26 cellular contexts compared by ENCODE assay signal in the genomic region with DNA sequence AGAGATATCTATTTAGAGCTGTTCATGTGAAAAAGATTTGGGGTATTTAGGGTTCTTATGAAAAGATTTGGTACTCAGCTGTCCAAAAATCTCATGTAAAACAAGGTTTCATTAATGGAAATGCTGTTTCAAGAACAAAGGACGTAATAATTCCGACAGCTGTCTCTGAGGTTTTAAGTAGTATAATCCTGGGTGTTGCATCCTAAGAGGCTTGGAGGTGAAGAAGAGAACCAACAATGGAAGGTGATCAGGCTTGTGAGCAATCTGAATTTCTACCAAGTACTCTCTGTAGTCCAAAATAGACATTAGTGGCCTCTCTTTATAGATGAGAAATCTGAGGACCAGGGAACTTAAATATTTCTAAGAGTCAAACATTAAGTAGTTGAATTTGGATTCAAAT.
"Had no signal": no experiment of that assay in that cellular context is flagged by ENCODE, and none has a peak within 500 bp of the region (broad histone marks: within the 10 kb centered on the region; RNA-seq: fewer than 3 reads in every experiment).

No MANE protein-coding gene starts in this region.

- ATAC-seq: activated CD4-positive, alpha-beta T cell treated with anti-CD3 and anti-CD28 coated beads for 36 hours; activated CD4-positive, CD25-positive, alpha-beta regulatory T cell treated with anti-CD3 and anti-CD28 coated beads, Interleukin-2, amount 50 U/mL, for 24 hours; activated CD8-positive, alpha-beta T cell treated with anti-CD3 and anti-CD28 coated beads, Interleukin-2, amount 10 ng/mL, durations not matched to agents 7 days and 5 days; activated naive CD4-positive, alpha-beta T cell treated with anti-CD3 and anti-CD28 coated beads, Interleukin-2, amount 50 U/mL, for 72 hours; activated T-cell treated with anti-CD3 and anti-CD28 coated beads, Interleukin-2, amount 50 U/mL, for 4 hours; K562; Panc1; WTC11 had no signal

- H3K4me3 ChIP-seq: adrenal gland, K562, MG63, SJSA1 had no signal

- H3K36me3 ChIP-seq: adrenal gland, MG63, SJSA1 had no signal

- H3K4me2 ChIP-seq: SK-N-SH had no signal

- DNase-seq: activated CD4-positive, alpha-beta T cell treated with anti-CD3 and anti-CD28 coated beads for 36 hours; activated CD4-positive, alpha-beta T cell treated with anti-CD3 and anti-CD28 coated beads, Interleukin-2, amount 10 ng/mL, durations not matched to agents 7 days and 5 days; activated CD4-positive, alpha-beta T cell treated with anti-CD3 and anti-CD28 coated beads, Interleukin-2, amount 50 U/mL, for 48 hours; activated CD8-positive, alpha-beta T cell treated with anti-CD3 and anti-CD28 coated beads, Interleukin-2, amount 10 ng/mL, durations not matched to agents 7 days and 5 days; activated gamma-delta T cell treated with Interleukin-2 at 50 U/mL for 16 hours; activated naive CD4-positive, alpha-beta T cell treated with anti-CD3 and anti-CD28 coated beads for 36 hours; activated T-cell treated with anti-CD3 and anti-CD28 coated beads, Interleukin-2, amount 50 U/mL, for 4 hours; adrenal gland; central memory CD4-positive, alpha-beta T cell; Karpas-422; MG63; NCI-H1048; NCI-H1105 treated with DMSO at 0.1 percent for 48 hours; NCI-H1436 treated with DMSO at 0.1 percent for 48 hours; NCI-H1694 treated with DMSO at 0.1 percent for 48 hours; NCI-H2029; NCI-H526 treated with DMSO at 0.1 percent for 48 hours; NCI-H774; SHP77 treated with DMSO at 0.1 percent for 48 hours; SK-N-SH had no signal

- H3K9ac ChIP-seq: SK-N-SH had no signal

- H3K27ac ChIP-seq: adrenal gland, SJSA1 had no signal

- H3K9me3 ChIP-seq: adrenal gland, MG63, SJSA1, SK-N-SH had no signal

- H3K27me3 ChIP-seq: adrenal gland, MG63, SJSA1 had no signal
